ENCODE assay signal across 20 cellular contexts in genomic region chr4:78476108-78476704, GRCh38.
"Had no signal": no experiment of that assay in that cellular context is flagged by ENCODE, and none has a peak within 500 bp of the region (broad histone marks: within the 10 kb centered on the region; RNA-seq: fewer than 3 reads in every experiment).

No MANE protein-coding gene starts in this region.

- H3K27ac ChIP-seq: dorsolateral prefrontal cortex, esophagus squamous epithelium, gastroesophageal sphincter, left ventricle myocardium inferior, lower lobe of right lung, neural progenitor cell, ovary, right atrium auricular region, tibial artery, upper lobe of left lung, uterus had no signal

- H3K9ac ChIP-seq: neural progenitor cell had no signal

- H3K4me2 ChIP-seq: neural progenitor cell had no signal

- H3K4me1 ChIP-seq: esophagus squamous epithelium, gastroesophageal sphincter, left ventricle myocardium inferior, lower lobe of right lung, neural progenitor cell, right atrium auricular region, tibial artery, upper lobe of left lung, uterus had no signal

- H3K36me3 ChIP-seq: esophagus squamous epithelium, left ventricle myocardium inferior, lower lobe of right lung, neural progenitor cell, ovary, right atrium auricular region, tibial artery, upper lobe of left lung, uterus had no signal

- H2AFZ ChIP-seq: neural progenitor cell had no signal

- ATAC-seq: gastroesophageal sphincter, lower lobe of right lung had no signal

- FAIRE-seq: keratinocyte had no signal

- H3K27me3 ChIP-seq: dorsolateral prefrontal cortex, esophagus squamous epithelium, gastroesophageal sphincter, neural progenitor cell, ovary, right atrium auricular region, tibial artery, upper lobe of left lung, uterus had no signal

- H3K4me3 ChIP-seq: dorsolateral prefrontal cortex, esophagus squamous epithelium, gastroesophageal sphincter, left ventricle myocardium inferior, lower lobe of right lung, neural progenitor cell, ovary, right atrium auricular region, tibial artery, upper lobe of left lung, uterus had no signal

- DNase-seq: cortex of kidney; dorsolateral prefrontal cortex; effector CD8-positive, alpha-beta T cell; esophagus squamous epithelium; foreskin fibroblast; glutamatergic neuron; immature natural killer cell; left ventricle myocardium inferior; lower lobe of right lung; midbrain; nucleus accumbens; ovary; stimulated activated CD4-positive, alpha-beta T cell treated with anti-CD3 and anti-CD28 coated beads, Interleukin-4, amount 100 ng/mL, for 1 hour; tibial artery; uterus had no signal

- H3K9me3 ChIP-seq: esophagus squamous epithelium, gastroesophageal sphincter, left ventricle myocardium inferior, lower lobe of right lung, ovary, right atrium auricular region, tibial artery, upper lobe of left lung, uterus had no signal
